In the genomic region with DNA sequence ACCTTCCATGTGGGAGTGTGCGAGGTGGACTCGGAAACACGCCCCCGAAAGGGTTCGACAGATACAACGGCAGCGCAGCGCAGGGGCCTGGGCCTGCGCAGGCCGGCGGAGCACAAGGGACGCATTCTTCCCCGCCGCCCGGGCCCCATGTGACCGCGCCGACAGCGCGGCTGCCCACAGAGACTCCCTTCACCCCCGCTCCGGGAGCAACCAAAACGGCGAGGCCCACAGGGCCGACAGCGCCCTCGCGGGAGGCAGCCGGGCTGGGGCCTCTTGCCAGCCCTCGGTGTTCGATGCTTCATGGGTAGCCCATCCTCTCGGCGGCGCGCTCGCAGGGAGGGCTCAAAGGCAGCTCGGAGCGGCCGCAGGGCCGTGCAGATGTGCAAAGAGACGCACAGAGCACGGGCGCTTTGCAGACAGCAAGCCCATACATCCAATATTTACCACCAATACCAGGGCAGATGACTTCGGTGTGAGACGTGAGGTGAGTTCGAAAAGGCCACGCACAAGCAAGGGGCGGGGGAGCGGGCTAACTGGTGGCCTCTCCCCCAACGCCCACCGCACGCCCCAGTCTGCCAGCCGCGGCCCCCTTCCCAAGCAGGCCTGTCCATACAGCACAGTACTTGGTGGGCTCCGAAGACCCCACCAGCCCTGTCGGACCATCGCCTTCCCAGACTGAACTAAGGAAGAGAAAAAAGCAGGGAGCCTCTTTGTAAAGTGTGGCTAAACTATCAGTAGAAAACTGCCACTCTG, we compare ENCODE assay signal across 19 cellular contexts.
DNase-seq lines count a peak whose midpoint lies in the region; ATAC-seq, FAIRE-seq and TF ChIP-seq lines count a peak whose summit lies in the region.
"Had no signal": no experiment of that assay in that cellular context is flagged by ENCODE, and none has a peak within 500 bp of the region (broad histone marks: within the 10 kb centered on the region; RNA-seq: fewer than 3 reads in every experiment).

No MANE protein-coding gene starts in this region.

- TF ChIP-seq POLR2A in HepG2 (IDR thresholded peaks at IDR 0.05; ENCODE audit: insufficient read depth in 1 of 2, low read depth in 2 of 2, low read length in 2 of 2) = no peak

- TF ChIP-seq RAD21 in HepG2 (CRISPR knock-in tag; IDR thresholded peaks at IDR 0.05) = no peak

- H3K4me1 Mint-ChIP-seq in astrocyte (ENCODE audit: low read depth, unreplicated experiment) = no peaks in the 10 kb centered on the region
- H3K4me1 Mint-ChIP-seq in effector memory CD8-positive, alpha-beta T cell (ENCODE audit: low read depth in 2 of 2) = peaks cover 0 to 2% of the 10 kb centered on the region in 2 donors

- H3K36me3 ChIP-seq in astrocyte (ENCODE audit: insufficient read depth, low read length) (no peaks in the 10 kb centered on the region), HepG2 (replicated peaks in 1 of 2; ENCODE audit: control insufficient read depth in 1 of 2, insufficient read depth in 2 of 2, low read length in 2 of 2) (peaks cover 7 to 15% of the 10 kb centered on the region in 2 experiments; a peak in 2 of 5 replicates), right atrium auricular region (no peaks in the 10 kb centered on the region)
- H3K36me3 ChIP-seq: SJCRH30 had no signal

- H3K4me3 ChIP-seq in astrocyte (ENCODE audit: insufficient read depth, low read depth, low read length) = no peak overlapping the region
- H3K4me3 ChIP-seq in HepG2 (replicated peaks in 1 of 3; ENCODE audit: insufficient read depth in 1 of 3, low read depth in 2 of 3, low read length in 3 of 3) = no peak overlapping the region
- no peak overlapping the region for H3K4me3 ChIP-seq in right atrium auricular region
- H3K4me3 ChIP-seq: SJCRH30 had no signal

- WGBS in HepG2 (ENCODE audit: low lambda C conversion rate) = 94% methylated on average over 6 of the region's 57 CpGs

- DNase-seq in ELF-1 (ENCODE audit: low read depth, low spot score) = peak; percentile 42
- DNase-seq in astrocyte (ENCODE audit: low read depth) = no peak
- DNase-seq in HepG2 (ENCODE audit: low spot score) = no peak
- DNase-seq in sciatic nerve (ENCODE audit: low spot score) = no peak
- DNase-seq in effector memory CD8-positive, alpha-beta T cell = no peak
- no peak for DNase-seq in NCI-H1092 treated with DMSO at 0.1 percent for 48 hours (lab: John Stamatoyannopoulos, UW)
- DNase-seq in right atrium auricular region (ENCODE audit: low spot score) = no peak
- DNase-seq: DMS79 treated with DMSO at 0.1 percent for 48 hours, HCEC 1CT, MM.1S, NCI-H1105 treated with DMSO at 0.1 percent for 48 hours, NCI-H1694, NCI-H2081 treated with DMSO at 0.1 percent for 48 hours, NCI-H774, SJCRH30 had no signal

- in situ Hi-C loops in HepG2 (cut with HindIII; ENCODE audit: extremely low pct_ligation_motif_present, low pct_unique_long_range_greater_than_20kb) = no loop called here

- H3K27ac Mint-ChIP-seq in astrocyte (ENCODE audit: unreplicated experiment) = no peak overlapping the region
- H3K27ac Mint-ChIP-seq in effector memory CD8-positive, alpha-beta T cell = no peak overlapping the region

- H3K27me3 ChIP-seq in astrocyte (ENCODE audit: insufficient read depth, low read length) (peaks cover 3% of the 10 kb centered on the region), HepG2 (ENCODE audit: control insufficient read depth in 1 of 2, insufficient read depth in 2 of 2, low read length in 2 of 2) (no peaks in the 10 kb centered on the region), right atrium auricular region (no peaks in the 10 kb centered on the region)

- H3K9me3 Mint-ChIP-seq in astrocyte (ENCODE audit: unreplicated experiment) = peaks cover 10% of the 10 kb centered on the region
- H3K9me3 Mint-ChIP-seq in effector memory CD8-positive, alpha-beta T cell = no peaks in the 10 kb centered on the region

- POLR2A ChIA-PET in HepG2 (lab: Yijun Ruan, JAX) = no interaction called here

- no peak overlapping the region for H3K4me3 Mint-ChIP-seq in astrocyte (ENCODE audit: unreplicated experiment)
- H3K4me3 Mint-ChIP-seq in effector memory CD8-positive, alpha-beta T cell = no peak overlapping the region
- H3K4me3 Mint-ChIP-seq: CD14-positive monocyte had no signal

- intact Hi-C loops in HepG2 (cut with micrococcal nuclease; ENCODE audit: unreplicated experiment) = no loop called here
- intact Hi-C loops in sciatic nerve (cut with DNase I) = no loop called here

- H3K9me3 ChIP-seq in astrocyte (ENCODE audit: insufficient read depth, low read depth, low read length) (no peaks in the 10 kb centered on the region), HepG2 (ENCODE audit: low read length) (no peaks in the 10 kb centered on the region), right atrium auricular region (no peaks in the 10 kb centered on the region)
- H3K9me3 ChIP-seq: SJCRH30 had no signal

- H3K27me3 Mint-ChIP-seq in astrocyte (ENCODE audit: low read depth, unreplicated experiment) = peaks cover 37% of the 10 kb centered on the region
- no peaks in the 10 kb centered on the region for H3K27me3 Mint-ChIP-seq in effector memory CD8-positive, alpha-beta T cell

- no peaks in the 10 kb centered on the region for H4K20me1 ChIP-seq in astrocyte (ENCODE audit: insufficient read depth, low read length)
- no peaks in the 10 kb centered on the region for H4K20me1 ChIP-seq in HepG2 (ENCODE audit: insufficient read depth, low read length)

- no peak overlapping the region for H3K9ac ChIP-seq in astrocyte (ENCODE audit: low read length)
- H3K9ac ChIP-seq in HepG2 (ENCODE audit: insufficient read depth, low read depth, low read length) = no peak overlapping the region

- H3K36me3 Mint-ChIP-seq in astrocyte (ENCODE audit: low read depth, unreplicated experiment) = no peaks in the 10 kb centered on the region
- H3K36me3 Mint-ChIP-seq in effector memory CD8-positive, alpha-beta T cell (ENCODE audit: insufficient read depth) = peaks cover 5% of the 10 kb centered on the region

- ATAC-seq in HepG2 = no peak
- ATAC-seq in sciatic nerve = peak; percentile 72
- no peak for ATAC-seq in effector memory CD8-positive, alpha-beta T cell (replicated peaks)
- no peak for ATAC-seq in GM21515 (IDR thresholded peaks at IDR 0.05; ENCODE audit: unreplicated experiment)

- no peaks in the 10 kb centered on the region for H3K79me2 ChIP-seq in astrocyte (ENCODE audit: insufficient read depth, low read length)
- no peaks in the 10 kb centered on the region for H3K79me2 ChIP-seq in HepG2 (ENCODE audit: insufficient read depth, low read length)

- no TSS peak for BruUV-seq in HepG2 (replicated peaks; lab: Mats Ljungman, UMichigan)

- H3K4me2 ChIP-seq in astrocyte (ENCODE audit: low read length) = peak overlapping the region; percentile 34
- H3K4me2 ChIP-seq in HepG2 (ENCODE audit: low read depth, low read length) = no peak overlapping the region

- TF ChIP-seq EP300 in HepG2 (IDR thresholded peaks at IDR 0.05; ENCODE audit: low read depth in 2 of 2, low read length in 2 of 2) = no peak
- TF ChIP-seq EP300 in HepG2 (CRISPR knock-in tag; IDR thresholded peaks at IDR 0.05; ENCODE audit: borderline replicate concordance) = no peak

- H3K4me1 ChIP-seq in astrocyte (ENCODE audit: insufficient read depth, low read length) (no peaks in the 10 kb centered on the region), HepG2 (ENCODE audit: insufficient read depth, low read length) (no peaks in the 10 kb centered on the region), right atrium auricular region (peaks cover 0 to 4% of the 10 kb centered on the region in 2 donors)
- H3K4me1 ChIP-seq: SJCRH30 had no signal

- TF ChIP-seq CTCF in astrocyte (IDR thresholded peaks at IDR 0.05; ENCODE audit: insufficient read depth, low read depth, low read length) (no peak), HepG2 (CRISPR knock-in tag; IDR thresholded peaks at IDR 0.05) (no peak), right atrium auricular region (IDR thresholded peaks at IDR 0.05) (no peak)

- no peak for FAIRE-seq in astrocyte (lab: Jason Lieb, UNC)
- FAIRE-seq in HepG2 (lab: Jason Lieb, UNC) = no peak
- FAIRE-seq: HTR-8/SVneo had no signal

- H3K27ac ChIP-seq in astrocyte (ENCODE audit: low read depth, low read length) (no peak overlapping the region), HepG2 (ENCODE audit: extremely low read length, insufficient read depth, low read length) (no peak overlapping the region), right atrium auricular region (no peak overlapping the region)
- H3K27ac ChIP-seq: 22Rv1, SJCRH30 had no signal

- H2AFZ ChIP-seq in astrocyte (ENCODE audit: low read depth, low read length) (peak overlapping the region; percentile 30), HepG2 (ENCODE audit: low read length) (no peak overlapping the region)

- CTCF ChIA-PET in HepG2 (lab: Yijun Ruan, JAX; ENCODE audit: low intra/inter-chr PET ratio, low total read pairs) = no interaction called here

TF ChIP-seq in HepG2, 621 proteins besides CTCF, POLR2A, EP300 and RAD21:
- TF ChIP-seq, protein P1, sequence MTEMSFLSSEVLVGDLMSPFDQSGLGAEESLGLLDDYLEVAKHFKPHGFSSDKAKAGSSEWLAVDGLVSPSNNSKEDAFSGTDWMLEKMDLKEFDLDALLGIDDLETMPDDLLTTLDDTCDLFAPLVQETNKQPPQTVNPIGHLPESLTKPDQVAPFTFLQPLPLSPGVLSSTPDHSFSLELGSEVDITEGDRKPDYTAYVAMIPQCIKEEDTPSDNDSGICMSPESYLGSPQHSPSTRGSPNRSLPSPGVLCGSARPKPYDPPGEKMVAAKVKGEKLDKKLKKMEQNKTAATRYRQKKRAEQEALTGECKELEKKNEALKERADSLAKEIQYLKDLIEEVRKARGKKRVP (CRISPR knock-in tag; IDR thresholded peaks at IDR 0.05) = no peak
- TF ChIP-seq AGO2 (optimal IDR thresholded peaks at IDR 0.05; ENCODE audit: low read depth, low read length) = peak; percentile 33
